In genomic region chr13:28137556-28137955, GRCh38 we compare ENCODE assay signal across 8 cellular contexts. TPM values are rescaled to one million over a fixed set of nuclear protein-coding genes. Genes with fewer than 3 reads are reported as not detected.
DNase-seq lines count a peak whose midpoint lies in the region; ATAC-seq and TF ChIP-seq lines count a peak whose summit lies in the region.

No MANE protein-coding gene starts in this region.

- H3K4me3 ChIP-seq in right atrium auricular region, result peak overlapping the region; percentile 85 to 98
- peak overlapping the region; percentile 83 to 94 (median 89) for H3K4me3 ChIP-seq in skeletal muscle tissue (ENCODE audit: low read length in 3 of 3)

- TF ChIP-seq CTCF in activated B cell treated with CpG ODN at 0.5 μM for 24 hours (IDR thresholded peaks at IDR 0.05), result no peak
- no peak for TF ChIP-seq CTCF in right atrium auricular region (IDR thresholded peaks at IDR 0.05)

- peak overlapping the region; percentile 90 for H3K4me3 Mint-ChIP-seq in T-helper 1 cell treated with Interleukin-12 subunit alpha and Interleukin-12 subunit beta and Interleukin-4 antibody, amounts not matched to agents 30 μg/mL and 1 μg/mL, for 36 hours
- peak overlapping the region; percentile 95 for H3K4me3 Mint-ChIP-seq in activated B cell treated with CpG ODN at 0.5 μM for 24 hours

- no peaks in the 10 kb centered on the region for H3K9me3 Mint-ChIP-seq in T-helper 1 cell treated with Interleukin-12 subunit alpha and Interleukin-12 subunit beta and Interleukin-4 antibody, amounts not matched to agents 30 μg/mL and 1 μg/mL, for 36 hours
- H3K9me3 Mint-ChIP-seq in activated B cell treated with CpG ODN at 0.5 μM for 24 hours, result no peaks in the 10 kb centered on the region

- no peaks in the 10 kb centered on the region for H3K27me3 Mint-ChIP-seq in T-helper 1 cell treated with Interleukin-12 subunit alpha and Interleukin-12 subunit beta and Interleukin-4 antibody, amounts not matched to agents 30 μg/mL and 1 μg/mL, for 36 hours (ENCODE audit: low read depth)
- H3K27me3 Mint-ChIP-seq in activated B cell treated with CpG ODN at 0.5 μM for 24 hours, result no peaks in the 10 kb centered on the region

- H3K27ac ChIP-seq in right atrium auricular region, result peak overlapping the region; percentile 97 to 98
- peak overlapping the region; percentile 96 for H3K27ac ChIP-seq in skeletal muscle tissue (ENCODE audit: low read depth, low read length)

- POLR2A ChIA-PET in activated B cell treated with CpG ODN at 0.5 μM for 24 hours (lab: Charles Lee), result interaction anchor here (0.5 to 3.5 kb wide), 15 partner anchors 10 to 1132 kb away, joined by 3 to 22 read pairs (median 5); partner anchors contain the start of gene POMP

- no peaks in the 10 kb centered on the region for H3K27me3 ChIP-seq in right atrium auricular region
- H3K27me3 ChIP-seq in skeletal muscle tissue (ENCODE audit: control insufficient read depth in 3 of 3, insufficient read depth in 3 of 3, low read length in 3 of 3), result no peaks in the 10 kb centered on the region

- peaks cover 27% of the 10 kb centered on the region for H3K4me1 Mint-ChIP-seq in T-helper 1 cell treated with Interleukin-12 subunit alpha and Interleukin-12 subunit beta and Interleukin-4 antibody, amounts not matched to agents 30 μg/mL and 1 μg/mL, for 36 hours (ENCODE audit: low read depth)
- peaks cover 47% of the 10 kb centered on the region for H3K4me1 Mint-ChIP-seq in activated B cell treated with CpG ODN at 0.5 μM for 24 hours

- no peaks in the 10 kb centered on the region for H3K36me3 ChIP-seq in right atrium auricular region
- H3K36me3 ChIP-seq in skeletal muscle tissue (ENCODE audit: control insufficient read depth in 3 of 3, insufficient read depth in 3 of 3, low read length in 3 of 3), result no peaks in the 10 kb centered on the region

- H3K36me3 Mint-ChIP-seq in T-helper 1 cell treated with Interleukin-12 subunit alpha and Interleukin-12 subunit beta and Interleukin-4 antibody, amounts not matched to agents 30 μg/mL and 1 μg/mL, for 36 hours (ENCODE audit: low read depth), result peaks cover 5% of the 10 kb centered on the region
- peaks cover 6% of the 10 kb centered on the region for H3K36me3 Mint-ChIP-seq in activated B cell treated with CpG ODN at 0.5 μM for 24 hours (ENCODE audit: low read depth)

- peak overlapping the region; percentile 98 for H3K27ac Mint-ChIP-seq in T-helper 1 cell treated with Interleukin-12 subunit alpha and Interleukin-12 subunit beta and Interleukin-4 antibody, amounts not matched to agents 30 μg/mL and 1 μg/mL, for 36 hours
- H3K27ac Mint-ChIP-seq in activated B cell treated with CpG ODN at 0.5 μM for 24 hours, result peak overlapping the region; percentile 98

- ATAC-seq in HG03354 (IDR thresholded peaks at IDR 0.05; ENCODE audit: poor library complexity, severe bottlenecking, unreplicated experiment) (peak; percentile 3), activated B cell treated with CpG ODN at 0.5 μM for 24 hours (ENCODE audit: low read depth) (peak; percentile 4)

- H3K9me3 ChIP-seq in right atrium auricular region (no peaks in the 10 kb centered on the region), skeletal muscle tissue (ENCODE audit: control insufficient read depth in 3 of 3, low read length in 3 of 3) (no peaks in the 10 kb centered on the region)

- peaks cover 0 to 22% of the 10 kb centered on the region in 2 donors for H3K4me1 ChIP-seq in right atrium auricular region
- H3K4me1 ChIP-seq in skeletal muscle tissue (ENCODE audit: control insufficient read depth in 3 of 3, insufficient read depth in 3 of 3, low read length in 3 of 3), result peaks cover 5 to 21% (median 14%) of the 10 kb centered on the region in 3 donors

- no peak for DNase-seq in T-helper 1 cell
- DNase-seq in activated B cell treated with CpG ODN at 0.5 μM for 24 hours, result no peak
- no peak for DNase-seq in right atrium auricular region (ENCODE audit: low spot score)
- no peak for DNase-seq in posterior vena cava (ENCODE audit: low spot score)
- DNase-seq in kidney glomerular epithelial cell (lab: John Stamatoyannopoulos, UW), result no peak

- intact Hi-C loops in activated B cell treated with CpG ODN at 0.5 μM for 24 hours (cut with micrococcal nuclease) (loop anchor here (5.0 to 10.0 kb wide), 5 partner anchors 125 to 1953 kb away; partner anchors contain the start of genes SLC7A1 and USP12), posterior vena cava (cut with DNase I) (loop anchor here in 1 of 2 donors (1.0 kb wide), 1 partner anchor 14 kb away; no protein-coding TSS in a partner anchor)

- H3K9ac ChIP-seq in skeletal muscle tissue (ENCODE audit: low read depth in 1 of 3, low read length in 3 of 3), result peak overlapping the region; percentile 89 to 93 (median 92)

- CTCF ChIA-PET in activated B cell treated with CpG ODN at 0.5 μM for 24 hours (lab: Charles Lee), result interaction anchor here (1.4 kb wide), 1 partner anchor 153 kb away, joined by 3 read pairs; no protein-coding TSS in a partner anchor

RNA-seq across cellular contexts. Expression of gene PAN3, which starts 0.8 kb away (rescaled TPM):
- total RNA-seq in activated B cell treated with CpG ODN at 0.5 μM for 24 hours (60.7 and 68.2 TPM in 2 replicates), right atrium auricular region (10 to 100 TPM in 1 of 2 donors, 1 to 10 TPM in 1; 8.7 to 12.0 TPM), skeletal muscle tissue (33.9 TPM), posterior vena cava (10 to 100 TPM; 23.7 to 26.7 TPM)

RNA-seq across cellular contexts. Expression of gene FLT3, which starts 37.2 kb away (rescaled TPM):
- total RNA-seq in activated B cell treated with CpG ODN at 0.5 μM for 24 hours (0.07 and 0.12 TPM in 2 replicates), right atrium auricular region (under 1 TPM; 0.12 to 0.26 TPM), skeletal muscle tissue (0.52 TPM), posterior vena cava (under 1 TPM; 0.38 to 0.65 TPM)
